Comparison of ENCODE assay signal across 10 cellular contexts in genomic region chr3:5181479-5182141, GRCh38. TPM values are rescaled to one million over a fixed set of nuclear protein-coding genes. Genes with fewer than 3 reads are reported as not detected.
DNase-seq lines count a peak whose midpoint lies in the region; ATAC-seq lines count a peak whose summit lies in the region.
"Had no signal": no experiment of that assay in that cellular context is flagged by ENCODE, and none has a peak within 500 bp of the region (broad histone marks: within the 10 kb centered on the region; RNA-seq: fewer than 3 reads in every experiment).

No MANE protein-coding gene starts in this region.

- peaks cover 6% of the 10 kb centered on the region for H3K36me3 Mint-ChIP-seq in activated naive CD8-positive, alpha-beta T cell
- peaks cover 25% of the 10 kb centered on the region for H3K36me3 Mint-ChIP-seq in activated naive CD8-positive, alpha-beta T cell treated with anti-CD3 and anti-CD28 coated beads for 36 hours

- H3K27me3 Mint-ChIP-seq in activated naive CD8-positive, alpha-beta T cell: no peaks in the 10 kb centered on the region
- no peaks in the 10 kb centered on the region for H3K27me3 Mint-ChIP-seq in activated naive CD8-positive, alpha-beta T cell treated with anti-CD3 and anti-CD28 coated beads for 36 hours

- H3K36me3 ChIP-seq in thymus (ENCODE audit: control insufficient read depth, insufficient read depth): no peaks in the 10 kb centered on the region

- ATAC-seq in HG02678 (IDR thresholded peaks at IDR 0.05; ENCODE audit: unreplicated experiment): peak; percentile 82
- ATAC-seq in activated CD4-positive, CD25-positive, alpha-beta regulatory T cell treated with anti-CD3 and anti-CD28 coated beads, Interleukin-2, amount 50 U/mL, for 24 hours: no peak

- peak overlapping the region; percentile 34 for H3K4me3 ChIP-seq in Jurkat, Clone E6-1 (ENCODE audit: low read length)
- H3K4me3 ChIP-seq in thymus (ENCODE audit: low read length): peak overlapping the region; percentile 32

- no peak overlapping the region for H3K4me3 Mint-ChIP-seq in activated naive CD8-positive, alpha-beta T cell
- H3K4me3 Mint-ChIP-seq in activated naive CD8-positive, alpha-beta T cell treated with anti-CD3 and anti-CD28 coated beads for 36 hours: no peak overlapping the region

- H3K27ac Mint-ChIP-seq in activated naive CD8-positive, alpha-beta T cell: peak overlapping the region; percentile 28
- H3K27ac Mint-ChIP-seq in activated naive CD8-positive, alpha-beta T cell treated with anti-CD3 and anti-CD28 coated beads for 36 hours: no peak overlapping the region

- no peaks in the 10 kb centered on the region for H3K9me3 Mint-ChIP-seq in activated naive CD8-positive, alpha-beta T cell (ENCODE audit: low read depth)
- no peaks in the 10 kb centered on the region for H3K9me3 Mint-ChIP-seq in activated naive CD8-positive, alpha-beta T cell treated with anti-CD3 and anti-CD28 coated beads for 36 hours

- H3K27ac ChIP-seq in thymus (ENCODE audit: low read depth) (peak overlapping the region; percentile 95), caudate nucleus (ENCODE audit: low read depth, low read length) (no peak overlapping the region)

- no peaks in the 10 kb centered on the region for H3K27me3 ChIP-seq in thymus (ENCODE audit: control insufficient read depth, insufficient read depth)

- WGBS in thymus: 8% methylated on average over 2 of the region's 2 CpGs

- peaks cover 47% of the 10 kb centered on the region for H3K4me1 ChIP-seq in thymus (ENCODE audit: control insufficient read depth, insufficient read depth, low read length)

- H3K4me1 Mint-ChIP-seq in activated naive CD8-positive, alpha-beta T cell (ENCODE audit: low read depth): peaks cover 9% of the 10 kb centered on the region
- peaks cover 17% of the 10 kb centered on the region for H3K4me1 Mint-ChIP-seq in activated naive CD8-positive, alpha-beta T cell treated with anti-CD3 and anti-CD28 coated beads for 36 hours

- H3K9me3 ChIP-seq in thymus (ENCODE audit: control insufficient read depth): no peaks in the 10 kb centered on the region

- DNase-seq in activated naive CD8-positive, alpha-beta T cell treated with anti-CD3 and anti-CD28 coated beads for 36 hours: no peak
- peak; percentile 94 for DNase-seq in Jurkat, Clone E6-1 (ENCODE audit: low read depth, low spot score)
- DNase-seq in caudate nucleus (lab: John Stamatoyannopoulos, UW): no peak
- DNase-seq in GOT3 (lab: John Stamatoyannopoulos, UW): no peak
- DNase-seq: effector CD4-positive, alpha-beta T cell; kidney glomerular epithelial cell had no signal

RNA-seq across cellular contexts. Expression of gene EDEM1, which starts 5.9 kb away (rescaled TPM):
- 100 to 1,000 TPM; 132 to 133 TPM for total RNA-seq in activated naive CD8-positive, alpha-beta T cell treated with anti-CD3 and anti-CD28 coated beads for 36 hours
- polyA plus RNA-seq in Jurkat, Clone E6-1 (2012; ENCODE audit: insufficient read depth, insufficient read length): 26.4 TPM
- polyA plus RNA-seq in thymus: 31.7 TPM

RNA-seq across cellular contexts. Expression of gene ARL8B, which starts 59.5 kb away (rescaled TPM):
- 10 to 100 TPM; 52.7 to 56.3 TPM for total RNA-seq in activated naive CD8-positive, alpha-beta T cell treated with anti-CD3 and anti-CD28 coated beads for 36 hours
- polyA plus RNA-seq in Jurkat, Clone E6-1 (2012; ENCODE audit: insufficient read depth, insufficient read length): 29.9 TPM
- 53.2 TPM for polyA plus RNA-seq in thymus
